ENCODE assay signal across 10 cellular contexts in the genomic region with DNA sequence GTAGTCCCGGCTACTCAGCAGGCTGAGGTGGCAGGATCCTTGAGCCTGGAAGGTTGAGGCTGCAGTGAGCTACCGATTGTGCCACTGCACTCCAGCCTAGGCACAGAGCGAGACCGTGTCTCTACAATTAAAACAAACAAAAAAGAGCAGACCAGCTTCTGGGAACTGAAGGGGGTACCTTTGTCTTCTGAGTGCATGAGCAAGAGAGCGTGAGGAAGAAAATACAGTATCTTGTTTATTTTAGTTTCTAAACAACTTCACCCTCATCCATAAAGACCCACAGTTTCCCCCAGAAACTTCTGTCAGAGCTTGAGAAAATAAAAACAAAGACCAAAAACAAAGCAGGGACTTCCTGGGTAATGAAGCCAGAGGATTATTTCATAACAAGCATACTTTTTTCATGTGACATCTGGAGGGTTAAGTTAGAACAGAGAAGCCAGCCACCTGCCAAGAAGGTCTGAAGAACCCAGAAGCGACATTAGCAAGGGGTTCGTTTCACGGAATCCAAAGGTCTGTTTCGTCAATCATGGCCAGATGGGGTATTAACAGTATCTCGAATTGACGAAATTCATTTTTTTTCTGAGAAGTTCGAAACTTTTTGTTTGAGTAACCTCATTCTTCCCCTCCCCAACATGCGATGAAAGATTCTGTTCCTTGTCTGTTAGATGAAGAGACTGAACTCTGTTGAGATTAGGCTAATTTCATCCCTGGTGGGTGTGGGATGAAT. TPM values are rescaled to one million over a fixed set of nuclear protein-coding genes. Genes with fewer than 3 reads are reported as not detected.
DNase-seq lines count a peak whose midpoint lies in the region; ATAC-seq, FAIRE-seq and TF ChIP-seq lines count a peak whose summit lies in the region.
"Had no signal": no experiment of that assay in that cellular context is flagged by ENCODE, and none has a peak within 500 bp of the region (broad histone marks: within the 10 kb centered on the region; RNA-seq: fewer than 3 reads in every experiment).

No MANE protein-coding gene starts in this region.

- TF ChIP-seq POLR2A in K562 (conservative IDR thresholded peaks at IDR 0.05): no peak

- no peak for TF ChIP-seq EP300 in K562 (IDR thresholded peaks at IDR 0.05; ENCODE audit: low read length)

- H3K36me3 Mint-ChIP-seq in CD4-positive, CD25-positive, alpha-beta regulatory T cell: peaks cover 6% of the 10 kb centered on the region

- H3K4me2 ChIP-seq in K562 (ENCODE audit: insufficient read depth, low read length): no peak overlapping the region
- H3K4me2 ChIP-seq: PC-9 had no signal

- no peaks in the 10 kb centered on the region for H3K27me3 Mint-ChIP-seq in CD4-positive, CD25-positive, alpha-beta regulatory T cell

- H3K4me3 ChIP-seq in CD4-positive, CD25-positive, alpha-beta regulatory T cell (ENCODE audit: low read depth, low read length): peak overlapping the region; percentile 86
- H3K4me3 ChIP-seq in K562: no peak overlapping the region
- H3K4me3 ChIP-seq: cardiac muscle cell, PC-9 had no signal

- peak; percentile 59 for FAIRE-seq in K562 (lab: Jason Lieb, UNC)

- peak overlapping the region; percentile 94 for H3K27ac ChIP-seq in CD4-positive, CD25-positive, alpha-beta regulatory T cell (ENCODE audit: insufficient read depth, low read length, poor library complexity, severe bottlenecking)
- no peak overlapping the region for H3K27ac ChIP-seq in K562 (ENCODE audit: extremely low read depth, low read depth, low read length)
- H3K27ac ChIP-seq: cardiac muscle cell, PC-9 had no signal

- 4% methylated on average over 13 of the region's 13 CpGs for WGBS in K562 (ENCODE audit: insufficient coverage, low coverage, missing lambda C conversion rate)

- intact Hi-C loops in K562 (cut with micrococcal nuclease): no loop called here

- peaks cover 87% of the 10 kb centered on the region for H3K4me1 ChIP-seq in CD4-positive, CD25-positive, alpha-beta regulatory T cell (ENCODE audit: control insufficient read depth, insufficient read depth, low read length, poor library complexity, severe bottlenecking)
- H3K4me1 ChIP-seq in K562 (replicated peaks in 1 of 2; ENCODE audit: control insufficient read depth in 2 of 2, insufficient read depth in 2 of 2, low read length in 2 of 2): 0 out of 5 replicates have a peak, but pooled peaks cover 0 to 4% of the 10 kb centered on the region in 2 experiments

- H3K79me2 ChIP-seq in K562 (ENCODE audit: control insufficient read depth, insufficient read depth, low read length): no peaks in the 10 kb centered on the region

- peak; percentile 73 to 76 for ATAC-seq in CD4-positive, CD25-positive, alpha-beta regulatory T cell (ENCODE audit: low read depth in 2 of 2)
- ATAC-seq in GM18909 (IDR thresholded peaks at IDR 0.05; ENCODE audit: poor library complexity, unreplicated experiment) (peak; percentile 51), HG03280 (IDR thresholded peaks at IDR 0.05; ENCODE audit: unreplicated experiment) (peak; percentile 50), K562 (no peak)

- POLR2A ChIA-PET in K562 (lab: Yijun Ruan, JAX): interaction anchor here (0.7 kb wide), 1 partner anchor 8 kb away, joined by 3 read pairs; no protein-coding TSS in a partner anchor

- in situ Hi-C loops in K562 (cut with MboI): no loop called here

- H3K9me3 ChIP-seq in CD4-positive, CD25-positive, alpha-beta regulatory T cell (ENCODE audit: control insufficient read depth in 2 of 2, low read length in 2 of 2): no peaks in the 10 kb centered on the region
- no peaks in the 10 kb centered on the region for H3K9me3 ChIP-seq in K562 (replicated peaks; ENCODE audit: control insufficient read depth, insufficient read depth, low read depth, low read length)

- peak overlapping the region; percentile 89 to 100 (median 98) for H3K27ac Mint-ChIP-seq in CD4-positive, CD25-positive, alpha-beta regulatory T cell

- no TSS peak for BruUV-seq in K562 (replicated peaks; lab: Mats Ljungman, UMichigan)

- peak overlapping the region; percentile 77 to 91 (median 86) for H3K4me3 Mint-ChIP-seq in CD4-positive, CD25-positive, alpha-beta regulatory T cell

- no peak overlapping the region for H3K9ac ChIP-seq in K562 (ENCODE audit: insufficient read depth in 1 of 2, low read depth in 2 of 2, low read length in 2 of 2)

- H3K9me3 Mint-ChIP-seq in CD4-positive, CD25-positive, alpha-beta regulatory T cell: peaks cover 0 to 2% (median 0%) of the 10 kb centered on the region in 7 donors

- no peaks in the 10 kb centered on the region for H3K36me3 ChIP-seq in CD4-positive, CD25-positive, alpha-beta regulatory T cell (ENCODE audit: control insufficient read depth, insufficient read depth, low read length)
- H3K36me3 ChIP-seq in K562 (ENCODE audit: control insufficient read depth, insufficient read depth, low read length): no peaks in the 10 kb centered on the region
- H3K36me3 ChIP-seq: cardiac muscle cell had no signal

- no peaks in the 10 kb centered on the region for H3K9me1 ChIP-seq in K562 (ENCODE audit: control insufficient read depth, insufficient read depth, low read length)

- peaks cover 48 to 93% (median 77%) of the 10 kb centered on the region in 4 donors for H3K4me1 Mint-ChIP-seq in CD4-positive, CD25-positive, alpha-beta regulatory T cell

- DNase-seq in CD4-positive, CD25-positive, alpha-beta regulatory T cell: peak in 2 of 3 donors; percentile 65 to 97
- no peak for DNase-seq in K562 (ENCODE audit: extremely low read depth in 1 of 4, low spot score in 3 of 4)
- DNase-seq in NCI-H2107 treated with DMSO at 0.1 percent for 48 hours (lab: John Stamatoyannopoulos, UW; ENCODE audit: unreplicated experiment): no peak
- DNase-seq in EL: no peak
- no peak for DNase-seq in NCI-H1105 (lab: John Stamatoyannopoulos, UW)
- DNase-seq in AG08395 (ENCODE audit: low spot score): no peak
- DNase-seq: PC-9 had no signal

- H4K20me1 ChIP-seq in K562 (replicated peaks; ENCODE audit: control insufficient read depth, insufficient read depth, low read length): 0 out of 2 replicates have a peak, but pooled peaks cover 4% of the 10 kb centered on the region

- CTCF ChIA-PET in K562 (lab: Yijun Ruan, JAX; ENCODE audit: low intra/inter-chr PET ratio): no interaction called here

- no peak for TF ChIP-seq RAD21 in K562 (CRISPR knock-in tag; conservative IDR thresholded peaks at IDR 0.05 in 1 of 2, IDR thresholded peaks at IDR 0.05 in 1 of 2)

- no peaks in the 10 kb centered on the region for H3K27me3 ChIP-seq in CD4-positive, CD25-positive, alpha-beta regulatory T cell (ENCODE audit: control insufficient read depth, insufficient read depth, low read length)
- peaks cover 49 to 57% of the 10 kb centered on the region in 2 experiments for H3K27me3 ChIP-seq in K562 (ENCODE audit: control insufficient read depth in 2 of 2, insufficient read depth in 2 of 2, low read length in 2 of 2)
- H3K27me3 ChIP-seq: cardiac muscle cell had no signal

- H2AFZ ChIP-seq in K562 (ENCODE audit: low read depth, low read length): no peak overlapping the region
- H2AFZ ChIP-seq: PC-9 had no signal

- no peak for TF ChIP-seq CTCF in K562 (IDR thresholded peaks at IDR 0.05 in 2 of 3, conservative IDR thresholded peaks at IDR 0.05 in 1 of 3; ENCODE audit: insufficient read depth in 2 of 3, low read depth in 1 of 3, low read length in 3 of 3)

TF ChIP-seq in K562, 482 proteins besides CTCF, POLR2A, EP300 and RAD21 (continues in another document):
- TF ChIP-seq SMAD3 (CRISPR knock-in tag; conservative IDR thresholded peaks at IDR 0.05) (no peak), ZFP36 (IDR thresholded peaks at IDR 0.05; ENCODE audit: low read depth, low read length, partially characterized antibody) (peak; percentile 16), RNF2 (IDR thresholded peaks at IDR 0.05) (no peak)

RNA-seq across cellular contexts. Expression of a gene that starts 10.2 kb away (rescaled TPM):
- total RNA-seq in CD4-positive, CD25-positive, alpha-beta regulatory T cell: 220 TPM
- polyA plus RNA-seq in CD4-positive, CD25-positive, alpha-beta regulatory T cell: 100 to 1,000 TPM; 159 to 261 (median 179) TPM
- total RNA-seq in K562 (2011; cell fraction: chromatin; rRNA removed; ENCODE audit: low replicate concordance): not detected in 2 replicates
- total RNA-seq in K562 (2011; cell fraction: nucleolus; rRNA removed): not detected in 2 replicates
- total RNA-seq in K562 (2011; cell fraction: nucleoplasm; rRNA removed): not detected in 2 replicates
- total RNA-seq in K562 (2014; rRNA removed) (not detected in 2 replicates), K562 (2014; rRNA removed; fragmentation: Illumina TruSeq; extraction: Trizol) (not detected in 2 replicates), K562 (2015; rRNA removed; fragmentation: Illumina TruSeq; extraction: Trizol) (not detected in 2 replicates), K562 (2021) (0.95 and 1.1 TPM in 2 replicates)
- polyA plus RNA-seq in K562 (2011; rRNA removed) (not detected in 2 replicates), K562 (2014; fragmentation: Illumina TruSeq; extraction: Trizol) (not detected in 2 replicates), K562 (2014; fragmentation: Nextera tagmentation; extraction: Ambion mirVana) (not detected), K562 (2014; rRNA removed) (not detected in 2 replicates)
- polyA plus RNA-seq in K562 (2011; cell fraction: cytosol; rRNA removed): not detected in 2 replicates
- not detected in 2 replicates for polyA plus RNA-seq in K562 (2011; cell fraction: nucleus; rRNA removed)
- 0.03 and 0.19 TPM in 2 replicates for polyA plus RNA-seq in K562 (2012)
- polyA minus RNA-seq in K562 (2011; rRNA and poly(A)+ RNA removed): not detected in 2 replicates
- not detected in 2 replicates for polyA minus RNA-seq in K562 (2011; cell fraction: cytosol; rRNA and poly(A)+ RNA removed)
- not detected in 2 replicates for polyA minus RNA-seq in K562 (2011; cell fraction: nucleus; rRNA and poly(A)+ RNA removed)
- total RNA-seq: cardiac muscle cell, PC-9 had no signal
- polyA plus RNA-seq: cardiac muscle cell had no signal

RNA-seq across cellular contexts. Expression of a gene that starts 16.5 kb away (rescaled TPM):
- 168 TPM for total RNA-seq in CD4-positive, CD25-positive, alpha-beta regulatory T cell
- 10 to 100 TPM; 63.6 to 88.2 (median 65.7) TPM for polyA plus RNA-seq in CD4-positive, CD25-positive, alpha-beta regulatory T cell
- 96.3 and 236 TPM in 2 replicates for total RNA-seq in K562 (2011; cell fraction: chromatin; rRNA removed; ENCODE audit: low replicate concordance)
- 32.2 and 43.0 TPM in 2 replicates for total RNA-seq in K562 (2011; cell fraction: nucleolus; rRNA removed)
- total RNA-seq in K562 (2011; cell fraction: nucleoplasm; rRNA removed): 66.7 and 73.8 TPM in 2 replicates
- total RNA-seq in K562 (2014; rRNA removed) (82.8 and 86.5 TPM in 2 replicates), K562 (2014; rRNA removed; fragmentation: Illumina TruSeq; extraction: Trizol) (124 and 148 TPM in 2 replicates), K562 (2015; rRNA removed; fragmentation: Illumina TruSeq; extraction: Trizol) (123 and 125 TPM in 2 replicates), K562 (2021) (144 and 145 TPM in 2 replicates)
- polyA plus RNA-seq in K562 (2011; rRNA removed) (51.7 and 53.2 TPM in 2 replicates), K562 (2014; fragmentation: Illumina TruSeq; extraction: Trizol) (194 and 217 TPM in 2 replicates), K562 (2014; fragmentation: Nextera tagmentation; extraction: Ambion mirVana) (10 to 100 TPM; 23.6 to 25.8 TPM), K562 (2014; rRNA removed) (139 and 141 TPM in 2 replicates)
- 15.8 and 25.6 TPM in 2 replicates for polyA plus RNA-seq in K562 (2011; cell fraction: cytosol; rRNA removed)
- polyA plus RNA-seq in K562 (2011; cell fraction: nucleus; rRNA removed): 113 and 117 TPM in 2 replicates
- 102 and 131 TPM in 2 replicates for polyA plus RNA-seq in K562 (2012)
- polyA minus RNA-seq in K562 (2011; rRNA and poly(A)+ RNA removed): 33.3 and 36.7 TPM in 2 replicates
- 27.6 and 31.4 TPM in 2 replicates for polyA minus RNA-seq in K562 (2011; cell fraction: cytosol; rRNA and poly(A)+ RNA removed)
- polyA minus RNA-seq in K562 (2011; cell fraction: nucleus; rRNA and poly(A)+ RNA removed): 27.5 and 50.4 TPM in 2 replicates

Comparison
In these comparisons a context has a peak if more than half of its experiments do, and no peak if none do; other contexts are left out.
1. DNase-seq: peak in CD4-positive, CD25-positive, alpha-beta regulatory T cell (2 of 3); none in K562 (0 of 4), NCI-H2107 treated with DMSO at 0.1 percent for 48 hours (single experiment), EL (single experiment), NCI-H1105 (single experiment) and AG08395 (single experiment).
2. RNA of a gene that starts 10.2 kb away (total RNA-seq): 220 TPM in CD4-positive, CD25-positive, alpha-beta regulatory T cell (single experiment); 0.95 to 1.1 TPM in K562; every median in the first group is over 100 times any median in the second.